ENCODE assay signal across 23 cellular contexts in genomic region chr1:173821680-173822079, GRCh38. TPM values are rescaled to one million over a fixed set of nuclear protein-coding genes. Genes with fewer than 3 reads are reported as not detected.
A peak's percentile ranks its signal among the peaks of the same experiment; 100 is the strongest.
DNase-seq lines count a peak whose midpoint lies in the region; ATAC-seq, FAIRE-seq and TF ChIP-seq lines count a peak whose summit lies in the region.
"Had no signal": no experiment of that assay in that cellular context is flagged by ENCODE, and none has a peak within 500 bp of the region (broad histone marks: within the 10 kb centered on the region; RNA-seq: fewer than 3 reads in every experiment).

No MANE protein-coding gene starts in this region.

- H3K36me3 ChIP-seq in HepG2 (replicated peaks in 1 of 2; ENCODE audit: control insufficient read depth in 1 of 2, insufficient read depth in 2 of 2, low read length in 2 of 2), result no peaks in the 10 kb centered on the region; a peak in 1 of 5 replicates
- H3K36me3 ChIP-seq in right lobe of liver, result no peaks in the 10 kb centered on the region
- 0 out of 2 replicates have a peak, but pooled peaks cover 8% of the 10 kb centered on the region for H3K36me3 ChIP-seq in Loucy (ENCODE audit: insufficient read depth, low read length)
- no peaks in the 10 kb centered on the region; the same call in 1 of the 2 replicates for H3K36me3 ChIP-seq in H7 (replicated peaks; ENCODE audit: control insufficient read depth, insufficient read depth, low read length)
- H3K36me3 ChIP-seq: brain microvascular endothelial cell had no signal

- H2AFZ ChIP-seq in HepG2 (ENCODE audit: low read length) (no peak overlapping the region), Loucy (ENCODE audit: low read length) (no peak overlapping the region)

- peak overlapping the region; percentile 91 for H3K4me3 Mint-ChIP-seq in activated naive CD8-positive, alpha-beta T cell treated with anti-CD3 and anti-CD28 coated beads, Interleukin-2, amount 50 U/mL, for 24 hours
- H3K4me3 Mint-ChIP-seq: CD14-positive monocyte had no signal

- H3K27ac Mint-ChIP-seq in activated naive CD8-positive, alpha-beta T cell treated with anti-CD3 and anti-CD28 coated beads, Interleukin-2, amount 50 U/mL, for 24 hours, result no peak overlapping the region

- no peak overlapping the region for H3K27ac ChIP-seq in HepG2 (ENCODE audit: extremely low read length, insufficient read depth, low read length)
- no peak overlapping the region for H3K27ac ChIP-seq in right lobe of liver
- H3K27ac ChIP-seq: brain microvascular endothelial cell, gastroesophageal sphincter, sigmoid colon had no signal

- in situ Hi-C loops in HepG2 (cut with HindIII; ENCODE audit: extremely low pct_ligation_motif_present, low pct_unique_long_range_greater_than_20kb), result loop anchor here (5.0 to 10.0 kb wide), 2 partner anchors 107 to 399 kb away; partner anchors contain the start of gene KLHL20

- intact Hi-C loops in HepG2 (cut with micrococcal nuclease; ENCODE audit: unreplicated experiment), result loop anchor here (10.0 kb wide), 1 partner anchor 1077 kb away; no protein-coding TSS in a partner anchor
- intact Hi-C loops in right lobe of liver (cut with DNase I), result no loop called here

- H3K4me3 ChIP-seq in HepG2 (replicated peaks in 1 of 3; ENCODE audit: insufficient read depth in 1 of 3, low read depth in 2 of 3, low read length in 3 of 3) (no peak overlapping the region), right lobe of liver (no peak overlapping the region), Loucy (ENCODE audit: low read length, poor library complexity, severe bottlenecking) (peak overlapping the region; percentile 94), H7 (ENCODE audit: insufficient read depth, low read depth, low read length) (no peak overlapping the region)
- H3K4me3 ChIP-seq: gastroesophageal sphincter, MG63, sigmoid colon had no signal

- H3K9me3 ChIP-seq in HepG2 (ENCODE audit: low read length), result no peaks in the 10 kb centered on the region
- H3K9me3 ChIP-seq in right lobe of liver, result no peaks in the 10 kb centered on the region
- H3K9me3 ChIP-seq in Loucy (ENCODE audit: insufficient read depth, low read depth, low read length), result no peaks in the 10 kb centered on the region
- H3K9me3 ChIP-seq: gastroesophageal sphincter, sigmoid colon had no signal

- no peaks in the 10 kb centered on the region for H3K9me3 Mint-ChIP-seq in activated naive CD8-positive, alpha-beta T cell treated with anti-CD3 and anti-CD28 coated beads, Interleukin-2, amount 50 U/mL, for 24 hours
- H3K9me3 Mint-ChIP-seq: CD14-positive monocyte had no signal

- 98% methylated on average over 4 of the region's 4 CpGs for WGBS in HepG2 (ENCODE audit: low lambda C conversion rate)
- 100% methylated on average over 1 of the region's 4 CpGs for WGBS in right lobe of liver (ENCODE audit: insufficient coverage, low coverage, low lambda C conversion rate, missing lambda C conversion rate)

- DNase-seq in HepG2 (ENCODE audit: low spot score) (no peak), right lobe of liver (no peak), H7 (no peak), NCI-H345 (lab: John Stamatoyannopoulos, UW) (no peak)
- no peak for DNase-seq in activated naive CD8-positive, alpha-beta T cell treated with anti-CD3 and anti-CD28 coated beads, Interleukin-2, amount 50 U/mL, for 24 hours
- DNase-seq: activated CD4-positive, alpha-beta T cell treated with anti-CD3 and anti-CD28 coated beads for 1 hour; brain microvascular endothelial cell; DMS 273 treated with DMSO at 0.1 percent for 48 hours; effector memory CD4-positive, alpha-beta T cell; MG63; NCI-H2171; NCI-H524 treated with DMSO at 0.1 percent for 48 hours; sigmoid colon; stimulated activated CD8-positive, alpha-beta memory T cell treated with anti-CD3 and anti-CD28 coated beads, Interleukin-4, amount 100 ng/mL, for 48 hours had no signal

- no peak overlapping the region for H3K9ac ChIP-seq in HepG2 (ENCODE audit: insufficient read depth, low read depth, low read length)
- H3K9ac ChIP-seq in Loucy (ENCODE audit: low read depth, low read length, poor library complexity, severe bottlenecking), result peak overlapping the region; percentile 39

- H3K27me3 Mint-ChIP-seq in activated naive CD8-positive, alpha-beta T cell treated with anti-CD3 and anti-CD28 coated beads, Interleukin-2, amount 50 U/mL, for 24 hours, result no peaks in the 10 kb centered on the region

- H4K20me1 ChIP-seq in HepG2 (ENCODE audit: insufficient read depth, low read length) (no peaks in the 10 kb centered on the region), Loucy (ENCODE audit: insufficient read depth, low read length, poor library complexity, severe bottlenecking) (peaks cover 22% of the 10 kb centered on the region)

- TF ChIP-seq EP300 in HepG2 (IDR thresholded peaks at IDR 0.05; ENCODE audit: low read depth in 2 of 2, low read length in 2 of 2) (no peak), HepG2 (CRISPR knock-in tag; IDR thresholded peaks at IDR 0.05; ENCODE audit: borderline replicate concordance) (no peak)

- H3K79me2 ChIP-seq in HepG2 (ENCODE audit: insufficient read depth, low read length) (peaks cover 47% of the 10 kb centered on the region), Loucy (ENCODE audit: insufficient read depth, low read length) (peaks cover 75% of the 10 kb centered on the region)

- TF ChIP-seq RAD21 in HepG2 (CRISPR knock-in tag; IDR thresholded peaks at IDR 0.05), result no peak

- TF ChIP-seq CTCF in HepG2 (CRISPR knock-in tag; IDR thresholded peaks at IDR 0.05) (no peak), right lobe of liver (IDR thresholded peaks at IDR 0.05) (no peak), Loucy (conservative IDR thresholded peaks at IDR 0.05; ENCODE audit: low read length) (no peak)

- peaks cover 30% of the 10 kb centered on the region for H3K36me3 Mint-ChIP-seq in activated naive CD8-positive, alpha-beta T cell treated with anti-CD3 and anti-CD28 coated beads, Interleukin-2, amount 50 U/mL, for 24 hours (ENCODE audit: low read depth)

- peaks cover 43% of the 10 kb centered on the region for H3K4me1 Mint-ChIP-seq in activated naive CD8-positive, alpha-beta T cell treated with anti-CD3 and anti-CD28 coated beads, Interleukin-2, amount 50 U/mL, for 24 hours

- POLR2A ChIA-PET in HepG2 (lab: Yijun Ruan, JAX), result no interaction called here

- FAIRE-seq in HepG2 (lab: Jason Lieb, UNC), result no peak
- FAIRE-seq: colon, G401.6, islet of Langerhans had no signal

- H3K4me2 ChIP-seq in HepG2 (ENCODE audit: low read depth, low read length) (no peak overlapping the region), Loucy (ENCODE audit: low read depth, low read length, poor library complexity, severe bottlenecking) (peak overlapping the region; percentile 99)

- H3K27me3 ChIP-seq in HepG2 (ENCODE audit: control insufficient read depth in 1 of 2, insufficient read depth in 2 of 2, low read length in 2 of 2) (no peaks in the 10 kb centered on the region; a peak in 1 of 5 replicates), right lobe of liver (no peaks in the 10 kb centered on the region), Loucy (ENCODE audit: insufficient read depth, low read length, poor library complexity, severe bottlenecking) (no peaks in the 10 kb centered on the region), H7 (ENCODE audit: control insufficient read depth, insufficient read depth, low read length) (no peaks in the 10 kb centered on the region)
- H3K27me3 ChIP-seq: brain microvascular endothelial cell, gastroesophageal sphincter, MG63, sigmoid colon had no signal

- H3K4me1 ChIP-seq in HepG2 (ENCODE audit: insufficient read depth, low read length), result peaks cover 35% of the 10 kb centered on the region
- peaks cover 0 to 6% (median 0%) of the 10 kb centered on the region in 4 donors for H3K4me1 ChIP-seq in right lobe of liver
- H3K4me1 ChIP-seq in Loucy (ENCODE audit: insufficient read depth, low read length, poor library complexity, severe bottlenecking), result peaks cover 37% of the 10 kb centered on the region

- H3K9me2 ChIP-seq in Loucy (replicated peaks; ENCODE audit: low read depth, low read length), result no peaks in the 10 kb centered on the region

- BruUV-seq in HepG2 (replicated peaks; lab: Mats Ljungman, UMichigan), result no TSS peak

- CTCF ChIA-PET in HepG2 (lab: Yijun Ruan, JAX; ENCODE audit: low intra/inter-chr PET ratio, low total read pairs), result no interaction called here

- TF ChIP-seq POLR2A in HepG2 (IDR thresholded peaks at IDR 0.05; ENCODE audit: insufficient read depth in 1 of 2, low read depth in 2 of 2, low read length in 2 of 2), result no peak
- TF ChIP-seq POLR2A in right lobe of liver (IDR thresholded peaks at IDR 0.05), result no peak

- no peaks in the 10 kb centered on the region for H3F3A ChIP-seq in Loucy (ENCODE audit: low read depth)

- ATAC-seq in HepG2 (no peak), right lobe of liver (no peak), HG03342 (IDR thresholded peaks at IDR 0.05; ENCODE audit: unreplicated experiment) (no peak)
- ATAC-seq in activated naive CD8-positive, alpha-beta T cell treated with anti-CD3 and anti-CD28 coated beads, Interleukin-2, amount 50 U/mL, for 24 hours, result no peak
- ATAC-seq: esophagus mucosa, gastroesophageal sphincter, HCT116 had no signal

RNA-seq across cellular contexts. Expression of gene DARS2, which starts 2.8 kb away (rescaled TPM):
- 27.7 and 45.4 TPM in 2 replicates for total RNA-seq in HepG2 (2016; rRNA removed; fragmentation: Illumina TruSeq; extraction: Trizol)
- 4.1 and 4.2 TPM in 2 replicates for total RNA-seq in HepG2 (2016; cell fraction: cytosol; rRNA removed; fragmentation: Illumina TruSeq; extraction: Trizol; ENCODE audit: low read depth)
- 28.4 and 45.5 TPM in 2 replicates for total RNA-seq in HepG2 (2016; cell fraction: insoluble cytoplasmic fraction; rRNA removed; fragmentation: Illumina TruSeq; extraction: Trizol)
- 7.9 and 9.7 TPM in 2 replicates for total RNA-seq in HepG2 (2016; cell fraction: membrane; rRNA removed; fragmentation: Illumina TruSeq; extraction: Trizol)
- total RNA-seq in HepG2 (2016; cell fraction: nucleus; rRNA removed; fragmentation: Illumina TruSeq; extraction: Trizol), result 21.0 and 21.8 TPM in 2 replicates
- polyA plus RNA-seq in HepG2 (2011; rRNA removed), result 14.3 and 17.6 TPM in 2 replicates
- 10.0 and 12.6 TPM in 2 replicates for polyA plus RNA-seq in HepG2 (2011; cell fraction: cytosol; rRNA removed)
- polyA plus RNA-seq in HepG2 (2011; cell fraction: nucleus; rRNA removed), result 11.5 and 12.4 TPM in 2 replicates
- polyA plus RNA-seq in HepG2 (2012), result 8.7 and 15.5 TPM in 2 replicates
- polyA plus RNA-seq in HepG2 (2016; cell fraction: cytosol; fragmentation: Illumina TruSeq; extraction: Trizol; ENCODE audit: low read depth), result 1.4 TPM in 2 replicates
- polyA plus RNA-seq in HepG2 (2016; cell fraction: insoluble cytoplasmic fraction; fragmentation: Illumina TruSeq; extraction: Trizol; ENCODE audit: low read depth), result 43.8 and 44.7 TPM in 2 replicates
- 3.6 and 4.6 TPM in 2 replicates for polyA plus RNA-seq in HepG2 (2016; cell fraction: membrane; fragmentation: Illumina TruSeq; extraction: Trizol; ENCODE audit: low read depth)
- polyA plus RNA-seq in HepG2 (2016; cell fraction: nucleus; fragmentation: Illumina TruSeq; extraction: Trizol; ENCODE audit: insufficient read depth, low read depth), result 20.8 and 21.4 TPM in 2 replicates
- 23.7 and 62.2 TPM in 2 replicates for polyA minus RNA-seq in HepG2 (2011; rRNA and poly(A)+ RNA removed; ENCODE audit: low replicate concordance)
- 16.4 and 18.7 TPM in 2 replicates for polyA minus RNA-seq in HepG2 (2011; cell fraction: cytosol; rRNA and poly(A)+ RNA removed)
- polyA minus RNA-seq in HepG2 (2011; cell fraction: nucleus; rRNA and poly(A)+ RNA removed), result 25.4 and 29.5 TPM in 2 replicates
- total RNA-seq in right lobe of liver, result 10 to 100 TPM in 5 of 6 experiments, 1 to 10 TPM in 1; 10.0 to 14.6 (median 13.4) TPM
- total RNA-seq in H7 (2014; rRNA removed; shearing (Covaris generic)), result 48.0 and 54.7 TPM in 2 replicates

RNA-seq across cellular contexts. Expression of gene CENPL, which starts 3.0 kb away (rescaled TPM):
- total RNA-seq in HepG2 (2016; rRNA removed; fragmentation: Illumina TruSeq; extraction: Trizol), result 14.2 and 17.9 TPM in 2 replicates
- total RNA-seq in HepG2 (2016; cell fraction: cytosol; rRNA removed; fragmentation: Illumina TruSeq; extraction: Trizol; ENCODE audit: low read depth), result 3.6 and 3.8 TPM in 2 replicates
- total RNA-seq in HepG2 (2016; cell fraction: insoluble cytoplasmic fraction; rRNA removed; fragmentation: Illumina TruSeq; extraction: Trizol), result 16.3 and 18.9 TPM in 2 replicates
- total RNA-seq in HepG2 (2016; cell fraction: membrane; rRNA removed; fragmentation: Illumina TruSeq; extraction: Trizol), result 10.5 and 11.6 TPM in 2 replicates
- 10.3 and 16.2 TPM in 2 replicates for total RNA-seq in HepG2 (2016; cell fraction: nucleus; rRNA removed; fragmentation: Illumina TruSeq; extraction: Trizol)
- polyA plus RNA-seq in HepG2 (2011; rRNA removed), result 2.4 and 4.4 TPM in 2 replicates
- polyA plus RNA-seq in HepG2 (2011; cell fraction: cytosol; rRNA removed), result 1.9 and 2.1 TPM in 2 replicates
- 1.3 and 1.7 TPM in 2 replicates for polyA plus RNA-seq in HepG2 (2011; cell fraction: nucleus; rRNA removed)
- 2.7 and 3.3 TPM in 2 replicates for polyA plus RNA-seq in HepG2 (2012)
- polyA plus RNA-seq in HepG2 (2016; cell fraction: cytosol; fragmentation: Illumina TruSeq; extraction: Trizol; ENCODE audit: low read depth), result 1.3 and 1.6 TPM in 2 replicates
- 10.4 and 11.4 TPM in 2 replicates for polyA plus RNA-seq in HepG2 (2016; cell fraction: insoluble cytoplasmic fraction; fragmentation: Illumina TruSeq; extraction: Trizol; ENCODE audit: low read depth)
- polyA plus RNA-seq in HepG2 (2016; cell fraction: membrane; fragmentation: Illumina TruSeq; extraction: Trizol; ENCODE audit: low read depth), result 4.1 and 4.4 TPM in 2 replicates
- 9.8 and 11.4 TPM in 2 replicates for polyA plus RNA-seq in HepG2 (2016; cell fraction: nucleus; fragmentation: Illumina TruSeq; extraction: Trizol; ENCODE audit: insufficient read depth, low read depth)
- 8.2 and 23.6 TPM in 2 replicates for polyA minus RNA-seq in HepG2 (2011; rRNA and poly(A)+ RNA removed; ENCODE audit: low replicate concordance)
- 6.1 and 6.2 TPM in 2 replicates for polyA minus RNA-seq in HepG2 (2011; cell fraction: cytosol; rRNA and poly(A)+ RNA removed)
- 10.8 and 17.0 TPM in 2 replicates for polyA minus RNA-seq in HepG2 (2011; cell fraction: nucleus; rRNA and poly(A)+ RNA removed)
- total RNA-seq in right lobe of liver, result 1 to 10 TPM; 1.0 to 2.2 (median 1.6) TPM
- total RNA-seq in H7 (2014; rRNA removed; shearing (Covaris generic)), result 32.8 and 33.1 TPM in 2 replicates

RNA-seq across cellular contexts. Expression of gene GAS5, which starts 46.1 kb away (rescaled TPM):
- 184 and 352 TPM in 2 replicates for total RNA-seq in HepG2 (2016; rRNA removed; fragmentation: Illumina TruSeq; extraction: Trizol)
- 468 and 530 TPM in 2 replicates for total RNA-seq in HepG2 (2016; cell fraction: cytosol; rRNA removed; fragmentation: Illumina TruSeq; extraction: Trizol; ENCODE audit: low read depth)
- 176 and 342 TPM in 2 replicates for total RNA-seq in HepG2 (2016; cell fraction: insoluble cytoplasmic fraction; rRNA removed; fragmentation: Illumina TruSeq; extraction: Trizol)
- total RNA-seq in HepG2 (2016; cell fraction: membrane; rRNA removed; fragmentation: Illumina TruSeq; extraction: Trizol), result 493 and 530 TPM in 2 replicates
- total RNA-seq in HepG2 (2016; cell fraction: nucleus; rRNA removed; fragmentation: Illumina TruSeq; extraction: Trizol), result 518 and 556 TPM in 2 replicates
- polyA plus RNA-seq in HepG2 (2011; rRNA removed), result 687 and 738 TPM in 2 replicates
- polyA plus RNA-seq in HepG2 (2011; cell fraction: cytosol; rRNA removed), result 564 and 847 TPM in 2 replicates
- polyA plus RNA-seq in HepG2 (2011; cell fraction: nucleus; rRNA removed), result 400 and 532 TPM in 2 replicates
- polyA plus RNA-seq in HepG2 (2012), result 512 and 724 TPM in 2 replicates
- 421 and 462 TPM in 2 replicates for polyA plus RNA-seq in HepG2 (2016; cell fraction: cytosol; fragmentation: Illumina TruSeq; extraction: Trizol; ENCODE audit: low read depth)
- polyA plus RNA-seq in HepG2 (2016; cell fraction: insoluble cytoplasmic fraction; fragmentation: Illumina TruSeq; extraction: Trizol; ENCODE audit: low read depth), result 132 and 134 TPM in 2 replicates
- 376 and 391 TPM in 2 replicates for polyA plus RNA-seq in HepG2 (2016; cell fraction: membrane; fragmentation: Illumina TruSeq; extraction: Trizol; ENCODE audit: low read depth)
- polyA plus RNA-seq in HepG2 (2016; cell fraction: nucleus; fragmentation: Illumina TruSeq; extraction: Trizol; ENCODE audit: insufficient read depth, low read depth), result 612 and 634 TPM in 2 replicates
- polyA minus RNA-seq in HepG2 (2011; rRNA and poly(A)+ RNA removed; ENCODE audit: low replicate concordance), result 146 and 679 TPM in 2 replicates
- 112 and 117 TPM in 2 replicates for polyA minus RNA-seq in HepG2 (2011; cell fraction: cytosol; rRNA and poly(A)+ RNA removed)
- 1,094 and 1,103 TPM in 2 replicates for polyA minus RNA-seq in HepG2 (2011; cell fraction: nucleus; rRNA and poly(A)+ RNA removed)
- 10 to 100 TPM; 37.4 to 85.2 (median 61.5) TPM for total RNA-seq in right lobe of liver
- total RNA-seq in H7 (2014; rRNA removed; shearing (Covaris generic)), result 937 and 1,209 TPM in 2 replicates

RNA-seq across cellular contexts. Expression of gene ZBTB37, which starts 46.5 kb away (rescaled TPM):
- total RNA-seq in HepG2 (2016; rRNA removed; fragmentation: Illumina TruSeq; extraction: Trizol) (7.7 and 10.7 TPM in 2 replicates), right lobe of liver (1 to 10 TPM; 2.8 to 6.1 (median 4.7) TPM)
- total RNA-seq in HepG2 (2016; cell fraction: cytosol; rRNA removed; fragmentation: Illumina TruSeq; extraction: Trizol; ENCODE audit: low read depth), result 0.61 and 0.97 TPM in 2 replicates
- 7.5 and 9.9 TPM in 2 replicates for total RNA-seq in HepG2 (2016; cell fraction: insoluble cytoplasmic fraction; rRNA removed; fragmentation: Illumina TruSeq; extraction: Trizol)
- total RNA-seq in HepG2 (2016; cell fraction: membrane; rRNA removed; fragmentation: Illumina TruSeq; extraction: Trizol), result 3.4 and 3.6 TPM in 2 replicates
- 12.5 and 13.1 TPM in 2 replicates for total RNA-seq in HepG2 (2016; cell fraction: nucleus; rRNA removed; fragmentation: Illumina TruSeq; extraction: Trizol)
- 1.9 and 2.6 TPM in 2 replicates for polyA plus RNA-seq in HepG2 (2011; rRNA removed)
- polyA plus RNA-seq in HepG2 (2011; cell fraction: cytosol; rRNA removed), result 0.75 and 0.81 TPM in 2 replicates
- 3.3 and 4.0 TPM in 2 replicates for polyA plus RNA-seq in HepG2 (2011; cell fraction: nucleus; rRNA removed)
- 1.6 and 1.9 TPM in 2 replicates for polyA plus RNA-seq in HepG2 (2012)
- 0.12 and 0.14 TPM in 2 replicates for polyA plus RNA-seq in HepG2 (2016; cell fraction: cytosol; fragmentation: Illumina TruSeq; extraction: Trizol; ENCODE audit: low read depth)
- polyA plus RNA-seq in HepG2 (2016; cell fraction: insoluble cytoplasmic fraction; fragmentation: Illumina TruSeq; extraction: Trizol; ENCODE audit: low read depth), result 1.4 and 1.9 TPM in 2 replicates
- polyA plus RNA-seq in HepG2 (2016; cell fraction: membrane; fragmentation: Illumina TruSeq; extraction: Trizol; ENCODE audit: low read depth), result 0.26 and 0.34 TPM in 2 replicates
- 5.4 and 5.5 TPM in 2 replicates for polyA plus RNA-seq in HepG2 (2016; cell fraction: nucleus; fragmentation: Illumina TruSeq; extraction: Trizol; ENCODE audit: insufficient read depth, low read depth)
- 11.7 and 14.4 TPM in 2 replicates for polyA minus RNA-seq in HepG2 (2011; rRNA and poly(A)+ RNA removed; ENCODE audit: low replicate concordance)
- 4.0 and 4.2 TPM in 2 replicates for polyA minus RNA-seq in HepG2 (2011; cell fraction: cytosol; rRNA and poly(A)+ RNA removed)
- polyA minus RNA-seq in HepG2 (2011; cell fraction: nucleus; rRNA and poly(A)+ RNA removed), result 20.0 and 21.6 TPM in 2 replicates
- 6.1 and 10.2 TPM in 2 replicates for total RNA-seq in H7 (2014; rRNA removed; shearing (Covaris generic))
